In the genomic region with DNA sequence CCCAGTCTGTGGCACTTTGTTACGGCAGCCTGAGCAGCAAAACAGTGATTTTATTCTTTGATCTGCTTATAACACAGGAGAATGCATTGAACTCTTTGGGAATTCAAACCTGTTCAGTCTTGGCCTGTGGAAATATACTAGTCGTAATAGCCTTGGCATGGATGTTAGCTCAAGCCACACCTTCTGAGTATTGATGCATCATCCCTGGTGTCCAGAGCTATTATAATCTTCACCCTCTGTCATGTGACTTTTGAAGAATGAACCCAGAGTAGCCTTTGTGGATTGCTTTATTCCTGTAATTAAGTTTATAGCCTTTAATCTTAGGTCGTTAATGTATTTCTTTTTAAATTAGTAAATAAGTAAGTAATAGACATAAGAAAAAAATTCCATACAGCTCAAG, we compare ENCODE assay signal across 1 cellular context.
TF ChIP-seq lines count a peak whose summit lies in the region.

No MANE protein-coding gene starts in this region.

TF ChIP-seq in A549, 52 proteins besides CTCF, POLR2A, EP300 and RAD21:
- TF ChIP-seq HOXB5 (CRISPR knock-in tag; IDR thresholded peaks at IDR 0.05) (no peak), ZC3H11A (IDR thresholded peaks at IDR 0.05) (no peak), MAFK (IDR thresholded peaks at IDR 0.05; ENCODE audit: partially characterized antibody) (no peak), RCOR1 (IDR thresholded peaks at IDR 0.05; ENCODE audit: low read depth, low read length) (no peak), BHLHE40 (IDR thresholded peaks at IDR 0.05; ENCODE audit: low read depth, low read length) (no peak), TP53 (CRISPR knock-in tag; IDR thresholded peaks at IDR 0.05) (no peak), ZNF302 (CRISPR knock-in tag; IDR thresholded peaks at IDR 0.05) (no peak)
- TF ChIP-seq, protein P1, sequence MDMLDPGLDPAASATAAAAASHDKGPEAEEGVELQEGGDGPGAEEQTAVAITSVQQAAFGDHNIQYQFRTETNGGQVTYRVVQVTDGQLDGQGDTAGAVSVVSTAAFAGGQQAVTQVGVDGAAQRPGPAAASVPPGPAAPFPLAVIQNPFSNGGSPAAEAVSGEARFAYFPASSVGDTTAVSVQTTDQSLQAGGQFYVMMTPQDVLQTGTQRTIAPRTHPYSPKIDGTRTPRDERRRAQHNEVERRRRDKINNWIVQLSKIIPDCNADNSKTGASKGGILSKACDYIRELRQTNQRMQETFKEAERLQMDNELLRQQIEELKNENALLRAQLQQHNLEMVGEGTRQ (IDR thresholded peaks at IDR 0.05), result 0 out of 2 replicates have a peak, but pooled peaks have one; percentile 12
TF ChIP-seq in A549: peak in this region for 1.
